Comparison of ENCODE assay signal across 1 cellular context in genomic region chr6:15308445-15309213, GRCh38.
TF ChIP-seq lines count a peak whose summit lies in the region.

No MANE protein-coding gene starts in this region.

TF ChIP-seq in GM23338, 12 proteins besides CTCF, POLR2A, EP300 and RAD21 (continued from another document):
- TF ChIP-seq, protein P1, sequence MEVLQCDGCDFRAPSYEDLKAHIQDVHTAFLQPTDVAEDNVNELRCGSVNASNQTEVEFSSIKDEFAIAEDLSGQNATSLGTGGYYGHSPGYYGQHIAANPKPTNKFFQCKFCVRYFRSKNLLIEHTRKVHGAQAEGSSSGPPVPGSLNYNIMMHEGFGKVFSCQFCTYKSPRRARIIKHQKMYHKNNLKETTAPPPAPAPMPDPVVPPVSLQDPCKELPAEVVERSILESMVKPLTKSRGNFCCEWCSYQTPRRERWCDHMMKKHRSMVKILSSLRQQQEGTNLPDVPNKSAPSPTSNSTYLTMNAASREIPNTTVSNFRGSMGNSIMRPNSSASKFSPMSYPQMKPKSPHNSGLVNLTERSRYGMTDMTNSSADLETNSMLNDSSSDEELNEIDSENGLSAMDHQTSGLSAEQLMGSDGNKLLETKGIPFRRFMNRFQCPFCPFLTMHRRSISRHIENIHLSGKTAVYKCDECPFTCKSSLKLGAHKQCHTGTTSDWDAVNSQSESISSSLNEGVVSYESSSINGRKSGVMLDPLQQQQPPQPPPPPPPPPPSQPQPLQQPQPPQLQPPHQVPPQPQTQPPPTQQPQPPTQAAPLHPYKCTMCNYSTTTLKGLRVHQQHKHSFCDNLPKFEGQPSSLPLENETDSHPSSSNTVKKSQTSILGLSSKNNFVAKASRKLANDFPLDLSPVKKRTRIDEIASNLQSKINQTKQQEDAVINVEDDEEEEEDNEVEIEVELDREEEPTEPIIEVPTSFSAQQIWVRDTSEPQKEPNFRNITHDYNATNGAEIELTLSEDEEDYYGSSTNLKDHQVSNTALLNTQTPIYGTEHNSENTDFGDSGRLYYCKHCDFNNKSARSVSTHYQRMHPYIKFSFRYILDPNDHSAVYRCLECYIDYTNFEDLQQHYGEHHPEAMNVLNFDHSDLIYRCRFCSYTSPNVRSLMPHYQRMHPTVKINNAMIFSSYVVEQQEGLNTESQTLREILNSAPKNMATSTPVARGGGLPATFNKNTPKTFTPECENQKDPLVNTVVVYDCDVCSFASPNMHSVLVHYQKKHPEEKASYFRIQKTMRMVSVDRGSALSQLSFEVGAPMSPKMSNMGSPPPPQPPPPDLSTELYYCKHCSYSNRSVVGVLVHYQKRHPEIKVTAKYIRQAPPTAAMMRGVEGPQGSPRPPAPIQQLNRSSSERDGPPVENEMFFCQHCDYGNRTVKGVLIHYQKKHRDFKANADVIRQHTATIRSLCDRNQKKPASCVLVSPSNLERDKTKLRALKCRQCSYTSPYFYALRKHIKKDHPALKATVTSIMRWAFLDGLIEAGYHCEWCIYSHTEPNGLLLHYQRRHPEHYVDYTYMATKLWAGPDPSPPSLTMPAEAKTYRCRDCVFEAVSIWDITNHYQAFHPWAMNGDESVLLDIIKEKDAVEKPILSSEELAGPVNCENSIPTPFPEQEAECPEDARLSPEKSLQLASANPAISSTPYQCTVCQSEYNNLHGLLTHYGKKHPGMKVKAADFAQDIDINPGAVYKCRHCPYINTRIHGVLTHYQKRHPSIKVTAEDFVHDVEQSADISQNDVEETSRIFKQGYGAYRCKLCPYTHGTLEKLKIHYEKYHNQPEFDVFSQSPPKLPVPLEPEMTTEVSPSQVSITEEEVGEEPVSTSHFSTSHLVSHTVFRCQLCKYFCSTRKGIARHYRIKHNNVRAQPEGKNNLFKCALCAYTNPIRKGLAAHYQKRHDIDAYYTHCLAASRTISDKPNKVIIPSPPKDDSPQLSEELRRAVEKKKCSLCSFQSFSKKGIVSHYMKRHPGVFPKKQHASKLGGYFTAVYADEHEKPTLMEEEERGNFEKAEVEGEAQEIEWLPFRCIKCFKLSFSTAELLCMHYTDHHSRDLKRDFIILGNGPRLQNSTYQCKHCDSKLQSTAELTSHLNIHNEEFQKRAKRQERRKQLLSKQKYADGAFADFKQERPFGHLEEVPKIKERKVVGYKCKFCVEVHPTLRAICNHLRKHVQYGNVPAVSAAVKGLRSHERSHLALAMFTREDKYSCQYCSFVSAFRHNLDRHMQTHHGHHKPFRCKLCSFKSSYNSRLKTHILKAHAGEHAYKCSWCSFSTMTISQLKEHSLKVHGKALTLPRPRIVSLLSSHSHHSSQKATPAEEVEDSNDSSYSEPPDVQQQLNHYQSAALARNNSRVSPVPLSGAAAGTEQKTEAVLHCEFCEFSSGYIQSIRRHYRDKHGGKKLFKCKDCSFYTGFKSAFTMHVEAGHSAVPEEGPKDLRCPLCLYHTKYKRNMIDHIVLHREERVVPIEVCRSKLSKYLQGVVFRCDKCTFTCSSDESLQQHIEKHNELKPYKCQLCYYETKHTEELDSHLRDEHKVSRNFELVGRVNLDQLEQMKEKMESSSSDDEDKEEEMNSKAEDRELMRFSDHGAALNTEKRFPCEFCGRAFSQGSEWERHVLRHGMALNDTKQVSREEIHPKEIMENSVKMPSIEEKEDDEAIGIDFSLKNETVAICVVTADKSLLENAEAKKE (CRISPR knock-in tag; IDR thresholded peaks at IDR 0.05) = no peak
